Comparison of ENCODE assay signal across 8 cellular contexts in genomic region chr13:30690282-30691188, GRCh38. TPM values are rescaled to one million over a fixed set of nuclear protein-coding genes. Genes with fewer than 3 reads are reported as not detected.
A peak's percentile ranks its signal among the peaks of the same experiment; 100 is the strongest.
DNase-seq lines count a peak whose midpoint lies in the region; ATAC-seq, FAIRE-seq and TF ChIP-seq lines count a peak whose summit lies in the region.

No MANE protein-coding gene starts in this region.

- H3F3A ChIP-seq in GM23338 (replicated peaks; ENCODE audit: low read depth), result no peaks in the 10 kb centered on the region

- no peak for FAIRE-seq in D721Med (lab: Jason Lieb, UNC)

- peaks cover 2% of the 10 kb centered on the region for H3K27me3 Mint-ChIP-seq in GM23338 (ENCODE audit: insufficient read depth, low read depth, poor library complexity)
- peaks cover 11% of the 10 kb centered on the region for H3K27me3 Mint-ChIP-seq in stimulated activated naive CD8-positive, alpha-beta T cell treated with anti-CD3 and anti-CD28 coated beads, Interleukin-15, Interleukin-2, amounts not matched to agents 100 ng/mL and 50 ng/mL, for 24 hours

- H3K4me1 Mint-ChIP-seq in GM23338, result peaks cover 10% of the 10 kb centered on the region
- H3K4me1 Mint-ChIP-seq in stimulated activated naive CD8-positive, alpha-beta T cell treated with anti-CD3 and anti-CD28 coated beads, Interleukin-15, Interleukin-2, amounts not matched to agents 100 ng/mL and 50 ng/mL, for 24 hours (ENCODE audit: low read depth), result peaks cover 11% of the 10 kb centered on the region

- H3K79me2 ChIP-seq in GM23338 (replicated peaks; ENCODE audit: insufficient read depth), result no peaks in the 10 kb centered on the region

- no peak overlapping the region for H3K4me3 ChIP-seq in GM23338

- H4K20me1 ChIP-seq in GM23338 (replicated peaks; ENCODE audit: insufficient read depth), result no peaks in the 10 kb centered on the region

- H3K27ac ChIP-seq in GM23338 (ENCODE audit: low read depth), result no peak overlapping the region

- peaks cover 5% of the 10 kb centered on the region; the same call in 1 of the 2 replicates for H3K4me1 ChIP-seq in GM23338 (ENCODE audit: insufficient read depth)

- TF ChIP-seq CTCF in GM23338 (conservative IDR thresholded peaks at IDR 0.05; ENCODE audit: low read depth in 2 of 2) (no peak), D721Med (IDR thresholded peaks at IDR 0.05; ENCODE audit: insufficient read depth, missing control alignments) (no peak)

- no peaks in the 10 kb centered on the region for H3K36me3 Mint-ChIP-seq in GM23338 (ENCODE audit: low read depth)
- no peaks in the 10 kb centered on the region for H3K36me3 Mint-ChIP-seq in stimulated activated naive CD8-positive, alpha-beta T cell treated with anti-CD3 and anti-CD28 coated beads, Interleukin-15, Interleukin-2, amounts not matched to agents 100 ng/mL and 50 ng/mL, for 24 hours (ENCODE audit: low read depth)

- no peak for ATAC-seq in GM23338

- DNase-seq in DMS53 (lab: John Stamatoyannopoulos, UW), result peak; percentile 90
- no peak for DNase-seq in GM23338 (ENCODE audit: low spot score)
- peak; percentile 57 for DNase-seq in NCI-H446 treated with DMSO at 0.1 percent for 48 hours (lab: John Stamatoyannopoulos, UW)
- DNase-seq in amniotic stem cell (lab: John Stamatoyannopoulos, UW), result peak; percentile 7
- peak; percentile 60 for DNase-seq in islet precursor cell
- DNase-seq in D721Med (ENCODE audit: insufficient read length, low spot score), result no peak
- no peak for DNase-seq in activated CD4-positive, alpha-beta T cell treated with anti-CD3 and anti-CD28 coated beads for 1 hour

- H2AFZ ChIP-seq in GM23338, result peak overlapping the region; percentile 72

- H3K36me3 ChIP-seq in GM23338 (ENCODE audit: insufficient read depth), result no peaks in the 10 kb centered on the region

- H3K4me3 Mint-ChIP-seq in GM23338, result no peak overlapping the region
- H3K4me3 Mint-ChIP-seq in stimulated activated naive CD8-positive, alpha-beta T cell treated with anti-CD3 and anti-CD28 coated beads, Interleukin-15, Interleukin-2, amounts not matched to agents 100 ng/mL and 50 ng/mL, for 24 hours, result peak overlapping the region; percentile 63

- no peaks in the 10 kb centered on the region; the same call in 2 of the 3 replicates for H3K9me3 Mint-ChIP-seq in GM23338
- H3K9me3 Mint-ChIP-seq in stimulated activated naive CD8-positive, alpha-beta T cell treated with anti-CD3 and anti-CD28 coated beads, Interleukin-15, Interleukin-2, amounts not matched to agents 100 ng/mL and 50 ng/mL, for 24 hours, result no peaks in the 10 kb centered on the region

- H3K9me2 ChIP-seq in GM23338 (ENCODE audit: insufficient read depth), result 0 out of 2 replicates have a peak, but pooled peaks cover 4% of the 10 kb centered on the region

- H3K27ac Mint-ChIP-seq in GM23338, result no peak overlapping the region
- no peak overlapping the region for H3K27ac Mint-ChIP-seq in stimulated activated naive CD8-positive, alpha-beta T cell treated with anti-CD3 and anti-CD28 coated beads, Interleukin-15, Interleukin-2, amounts not matched to agents 100 ng/mL and 50 ng/mL, for 24 hours

- H3K4me2 ChIP-seq in GM23338, result no peak overlapping the region

- H3K27me3 ChIP-seq in GM23338 (ENCODE audit: insufficient read depth), result no peaks in the 10 kb centered on the region

TF ChIP-seq in GM23338, 12 proteins besides CTCF, POLR2A, EP300 and RAD21:
- TF ChIP-seq EZH2phosphoT487 (IDR thresholded peaks at IDR 0.05; ENCODE audit: unreplicated experiment), result no peak
- TF ChIP-seq STAT1 (IDR thresholded peaks at IDR 0.05; ENCODE audit: unreplicated experiment), result no peak
- TF ChIP-seq CREB1 (CRISPR knock-in tag; IDR thresholded peaks at IDR 0.05; ENCODE audit: low read depth), result no peak
- no peak for TF ChIP-seq NANOG (IDR thresholded peaks at IDR 0.05; ENCODE audit: borderline replicate concordance)
- TF ChIP-seq ETS1 (IDR thresholded peaks at IDR 0.05), result no peak
- TF ChIP-seq EZH2 (IDR thresholded peaks at IDR 0.05; ENCODE audit: low read depth, unreplicated experiment), result no peak
- no peak for TF ChIP-seq ZNF462 (CRISPR knock-in tag; IDR thresholded peaks at IDR 0.05)

RNA-seq across cellular contexts. Expression of gene ALOX5AP, which starts 44.8 kb away (rescaled TPM):
- total RNA-seq in GM23338 (2014; rRNA removed; shearing (Covaris generic)), result not detected in 2 replicates
- polyA plus RNA-seq in GM23338 (2016; fragmentation: Nextera tagmentation; extraction: Ambion mirVana), result 0.23 TPM in 1 of 2 replicates, not detected in the other

Comparison
In these comparisons a context has a peak if more than half of its experiments do, and no peak if none do; other contexts are left out.
1. DNase-seq: peak in DMS53 (single experiment), NCI-H446 treated with DMSO at 0.1 percent for 48 hours (single experiment), amniotic stem cell (single experiment) and islet precursor cell (single experiment); none in GM23338 (single experiment), D721Med (single experiment) and activated CD4-positive, alpha-beta T cell treated with anti-CD3 and anti-CD28 coated beads for 1 hour (single experiment).